24 cellular contexts compared by ENCODE assay signal in the genomic region with DNA sequence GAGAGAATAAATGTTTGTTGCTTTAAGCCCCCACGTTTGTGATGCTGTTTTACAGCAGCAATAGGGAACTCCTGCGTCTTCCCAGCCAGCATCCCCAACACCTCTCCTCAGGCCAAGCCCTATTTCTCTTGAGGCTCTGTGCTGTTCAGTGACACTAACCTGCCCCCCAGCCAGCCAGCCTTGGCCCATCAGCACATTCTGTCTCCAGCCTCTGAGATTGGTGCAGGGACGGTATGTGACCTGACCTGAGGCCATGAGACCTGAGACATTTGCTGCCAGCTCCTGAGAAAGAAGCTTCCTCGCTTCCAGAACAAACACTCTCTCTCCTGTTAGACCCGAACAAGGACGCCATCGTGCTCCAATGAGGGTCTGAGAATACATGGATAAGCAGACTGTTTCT.
"Had no signal": no experiment of that assay in that cellular context is flagged by ENCODE, and none has a peak within 500 bp of the region (broad histone marks: within the 10 kb centered on the region; RNA-seq: fewer than 3 reads in every experiment).

No MANE protein-coding gene starts in this region.

- H3K4me1 ChIP-seq: neural progenitor cell, parathyroid adenoma, prostate gland, right lobe of liver, transverse colon had no signal

- H3K4me2 ChIP-seq: neural progenitor cell had no signal

- H3K79me2 ChIP-seq: parathyroid adenoma had no signal

- H3K9ac ChIP-seq: neural progenitor cell, parathyroid adenoma had no signal

- DNase-seq: dermis blood vessel endothelial cell; effector memory CD4-positive, alpha-beta T cell; erythroblast; esophagus squamous epithelium; foreskin melanocyte; hypothalamus; immature natural killer cell; islet precursor cell; kidney glomerular epithelial cell; mesenchymal stem cell; midbrain; naive thymus-derived CD4-positive, alpha-beta T cell; small intestine; stimulated activated CD4-positive, alpha-beta T cell treated with anti-CD3 and anti-CD28 coated beads, Interleukin-15, amount 100 ng/mL, for 24 hours; stimulated activated CD4-positive, alpha-beta T cell treated with anti-CD3 and anti-CD28 coated beads, Interleukin-2, amount 100 ng/mL, for 48 hours; stimulated activated naive B cell treated with anti-CD40 and anti-IgM and Interleukin-4, amounts not matched to agents 10 μg/mL and 1 μg/mL and 100 μg/mL, for 72 hours; transverse colon had no signal

- H2AFZ ChIP-seq: neural progenitor cell, parathyroid adenoma had no signal

- H3K4me3 ChIP-seq: coronary artery, esophagus squamous epithelium, neural progenitor cell, prostate gland, right lobe of liver, suprapubic skin, transverse colon, vagina had no signal

- H3K36me3 ChIP-seq: esophagus squamous epithelium, neural progenitor cell, prostate gland, right lobe of liver, suprapubic skin, transverse colon, vagina had no signal

- FAIRE-seq: small intestine had no signal

- H3K27me3 ChIP-seq: right lobe of liver, suprapubic skin, transverse colon, vagina had no signal

- H3K9me3 ChIP-seq: esophagus squamous epithelium, prostate gland, right lobe of liver, suprapubic skin, transverse colon, vagina had no signal

- ATAC-seq: naive thymus-derived CD4-positive, alpha-beta T cell; stimulated activated naive B cell treated with anti-CD40 and anti-IgM and Interleukin-4, amounts not matched to agents 10 μg/mL and 1 μg/mL and 100 μg/mL, for 72 hours had no signal

- H3K27ac ChIP-seq: coronary artery, esophagus squamous epithelium, neural progenitor cell, parathyroid adenoma, prostate gland, right lobe of liver, suprapubic skin, transverse colon, vagina had no signal
